In genomic region chr10:103693070-103693811, GRCh38 we compare ENCODE assay signal across 8 cellular contexts.
A peak's percentile ranks its signal among the peaks of the same experiment; 100 is the strongest.
DNase-seq lines count a peak whose midpoint lies in the region; ATAC-seq, FAIRE-seq and TF ChIP-seq lines count a peak whose summit lies in the region.

No MANE protein-coding gene starts in this region.

- H3K27ac ChIP-seq in SJCRH30 (no peak overlapping the region), muscle layer of colon (ENCODE audit: low read depth, low read length) (no peak overlapping the region)

- H3K27me3 ChIP-seq in SJCRH30 = no peaks in the 10 kb centered on the region
- no peaks in the 10 kb centered on the region for H3K27me3 ChIP-seq in bronchial epithelial cell (ENCODE audit: control insufficient read depth, insufficient read depth, low read length)
- peaks cover 0 to 6% of the 10 kb centered on the region in 2 donors for H3K27me3 ChIP-seq in muscle layer of colon (ENCODE audit: control insufficient read depth in 1 of 2, insufficient read depth in 2 of 2, low read length in 2 of 2)
- no peaks in the 10 kb centered on the region for H3K27me3 ChIP-seq in Caco-2 (replicated peaks; ENCODE audit: control insufficient read depth, insufficient read depth, low read length)

- DNase-seq in GM10248 (ENCODE audit: extremely low spot score) (peak; percentile 72), SJCRH30 (peak in 1 of 2 experiments; percentile 47), bronchial epithelial cell (ENCODE audit: low read depth) (no peak), SKM-1 treated with dmso at 0.1 percent for 144 hours (lab: John Stamatoyannopoulos, UW; ENCODE audit: unreplicated experiment) (no peak), Caco-2 (no peak)

- no peaks in the 10 kb centered on the region for H3K27me3 Mint-ChIP-seq in Caco-2 (ENCODE audit: insufficient read depth, unreplicated experiment)

- H3K9ac ChIP-seq in muscle layer of colon (ENCODE audit: low read length) = no peak overlapping the region

- no peak overlapping the region for H3K27ac Mint-ChIP-seq in Caco-2 (ENCODE audit: unreplicated experiment)

- no peaks in the 10 kb centered on the region for H3K36me3 Mint-ChIP-seq in Caco-2 (ENCODE audit: insufficient read depth, unreplicated experiment)

- H3K9me3 Mint-ChIP-seq in Caco-2 (ENCODE audit: unreplicated experiment) = no peaks in the 10 kb centered on the region

- ATAC-seq in GM21825 (IDR thresholded peaks at IDR 0.05; ENCODE audit: unreplicated experiment) (peak; percentile 28), GM18870 (IDR thresholded peaks at IDR 0.05; ENCODE audit: unreplicated experiment) (no peak)

- H3K4me1 ChIP-seq in SJCRH30 (peaks cover 20% of the 10 kb centered on the region; the same call in 1 of the 2 replicates), muscle layer of colon (ENCODE audit: insufficient read depth, low read length) (peaks cover 14% of the 10 kb centered on the region), Caco-2 (peaks cover 24% of the 10 kb centered on the region)

- no peak for FAIRE-seq in bronchial epithelial cell (lab: Jason Lieb, UNC)

- H3K9me3 ChIP-seq in SJCRH30 (replicated peaks) (no peaks in the 10 kb centered on the region), muscle layer of colon (ENCODE audit: low read length) (no peaks in the 10 kb centered on the region), Caco-2 (no peaks in the 10 kb centered on the region)

- CTCF ChIA-PET in GM10248 (lab: Yijun Ruan, JAX) (interaction anchor here (0.8 to 4.3 kb wide), 3 partner anchors 9 to 83 kb away, joined by 3 to 26 read pairs (median 3); no protein-coding TSS in a partner anchor), Caco-2 (lab: Charles Lee) (interaction anchor here (0.6 kb wide), 1 partner anchor 142 kb away, joined by 4 read pairs; no protein-coding TSS in a partner anchor)

- POLR2A ChIA-PET in GM10248 (lab: Yijun Ruan, JAX) (no interaction called here), Caco-2 (lab: Charles Lee) (no interaction called here)

- H3K4me3 Mint-ChIP-seq in Caco-2 (ENCODE audit: unreplicated experiment) = no peak overlapping the region

- H3K4me1 Mint-ChIP-seq in Caco-2 (ENCODE audit: low read depth, unreplicated experiment) = peaks cover 11% of the 10 kb centered on the region

- no TSS peak for BruUV-seq in Caco-2 (replicated peaks; lab: Mats Ljungman, UMichigan)

- intact Hi-C loops in Caco-2 (cut with micrococcal nuclease; ENCODE audit: unreplicated experiment) = no loop called here

- H3K36me3 ChIP-seq in SJCRH30 (no peaks in the 10 kb centered on the region), bronchial epithelial cell (ENCODE audit: control insufficient read depth, insufficient read depth, low read length) (peaks cover 4% of the 10 kb centered on the region), muscle layer of colon (ENCODE audit: insufficient read depth, low read length) (no peaks in the 10 kb centered on the region), Caco-2 (ENCODE audit: control insufficient read depth, insufficient read depth, low read length) (no peaks in the 10 kb centered on the region)

- TF ChIP-seq CTCF in GM10248 (IDR thresholded peaks at IDR 0.05; ENCODE audit: control extremely low read depth, extremely low read depth, low read depth, missing control alignments) (no peak), bronchial epithelial cell (IDR thresholded peaks at IDR 0.05; ENCODE audit: insufficient read depth, low read length, severe bottlenecking) (no peak), Caco-2 (IDR thresholded peaks at IDR 0.05; ENCODE audit: insufficient read depth in 1 of 2, low read depth in 1 of 2, low read length in 1 of 2, severe bottlenecking in 1 of 2, unreplicated experiment in 1 of 2) (no peak)

- H3K4me3 ChIP-seq in SJCRH30 = peak overlapping the region; percentile 60
- peak overlapping the region; percentile 24 for H3K4me3 ChIP-seq in bronchial epithelial cell (ENCODE audit: low read depth, low read length)
- peak overlapping the region; percentile 14 to 33 for H3K4me3 ChIP-seq in muscle layer of colon (ENCODE audit: low read depth in 1 of 2, low read length in 2 of 2)
- H3K4me3 ChIP-seq in Caco-2 (ENCODE audit: low read depth, low read length) = no peak overlapping the region
